ENCODE assay signal across 21 cellular contexts in genomic region chr2:109388018-109388417, GRCh38.
"Had no signal": no experiment of that assay in that cellular context is flagged by ENCODE, and none has a peak within 500 bp of the region (broad histone marks: within the 10 kb centered on the region; RNA-seq: fewer than 3 reads in every experiment).

No MANE protein-coding gene starts in this region.

- H3K4me3 ChIP-seq: esophagus squamous epithelium, gastroesophageal sphincter, left ventricle myocardium inferior, lower lobe of right lung, suprapubic skin, thyroid gland, upper lobe of left lung, uterus had no signal

- DNase-seq: effector memory CD8-positive, alpha-beta T cell; esophagus squamous epithelium; foreskin fibroblast; immature natural killer cell; left cardiac atrium; left ventricle myocardium inferior; midbrain; small intestine; stimulated activated CD4-positive, alpha-beta T cell treated with anti-CD3 and anti-CD28 coated beads, Interleukin-12 subunit alpha, Interleukin-12 subunit beta, amount 100 ng/mL, for 4 hours; stimulated activated naive CD8-positive, alpha-beta T cell treated with anti-CD3 and anti-CD28 coated beads, Interleukin-15, Interleukin-2, amounts not matched to agents 100 U/mL and 50 U/mL, for 24 hours; thyroid gland; upper lobe of left lung; uterus had no signal

- H3K27ac ChIP-seq: esophagus squamous epithelium, gastroesophageal sphincter, left ventricle myocardium inferior, lower lobe of right lung, suprapubic skin, thyroid gland, upper lobe of left lung, uterus had no signal

- H3K4me3 Mint-ChIP-seq: dendritic cell treated with granulocyte-macrophage colony-stimulating factor and Interleukin-4, amounts not matched to agents 40 ng/mL and 50 ng/mL, for 4 days; effector memory CD8-positive, alpha-beta T cell; immature natural killer cell; memory B cell; natural killer cell treated with Interleukin-12 subunit alpha and Interleukin-12 subunit beta and Interleukin-15 and Interleukin-18, amount 100 ng/mL, for 72 hours had no signal

- H3K27ac Mint-ChIP-seq: dendritic cell treated with granulocyte-macrophage colony-stimulating factor and Interleukin-4, amounts not matched to agents 40 ng/mL and 50 ng/mL, for 4 days; effector memory CD8-positive, alpha-beta T cell; memory B cell; natural killer cell treated with Interleukin-12 subunit alpha and Interleukin-12 subunit beta and Interleukin-15 and Interleukin-18, amount 100 ng/mL, for 72 hours had no signal

- H3K9me3 ChIP-seq: esophagus squamous epithelium, gastroesophageal sphincter, left ventricle myocardium inferior, lower lobe of right lung, suprapubic skin, thyroid gland, upper lobe of left lung, uterus had no signal

- H3K27me3 ChIP-seq: esophagus squamous epithelium, gastroesophageal sphincter, suprapubic skin, thyroid gland, upper lobe of left lung, uterus had no signal

- FAIRE-seq: colon, keratinocyte, small intestine had no signal

- H3K36me3 Mint-ChIP-seq: memory B cell; natural killer cell treated with Interleukin-12 subunit alpha and Interleukin-12 subunit beta and Interleukin-15 and Interleukin-18, amount 100 ng/mL, for 72 hours had no signal

- H3K9me3 Mint-ChIP-seq: dendritic cell treated with granulocyte-macrophage colony-stimulating factor and Interleukin-4, amounts not matched to agents 40 ng/mL and 50 ng/mL, for 4 days; effector memory CD8-positive, alpha-beta T cell; immature natural killer cell; natural killer cell treated with Interleukin-12 subunit alpha and Interleukin-12 subunit beta and Interleukin-15 and Interleukin-18, amount 100 ng/mL, for 72 hours had no signal

- H3K36me3 ChIP-seq: esophagus squamous epithelium, gastroesophageal sphincter, left ventricle myocardium inferior, lower lobe of right lung, suprapubic skin, thyroid gland, upper lobe of left lung, uterus had no signal

- ATAC-seq: effector memory CD8-positive, alpha-beta T cell; gastroesophageal sphincter; left cardiac atrium; lower lobe of right lung; natural killer cell treated with Interleukin-12 subunit alpha and Interleukin-12 subunit beta and Interleukin-15 and Interleukin-18, amount 100 ng/mL, for 72 hours; stimulated activated naive CD8-positive, alpha-beta T cell treated with anti-CD3 and anti-CD28 coated beads, Interleukin-15, Interleukin-2, amounts not matched to agents 100 U/mL and 50 U/mL, for 24 hours had no signal

- H3K4me1 ChIP-seq: uterus had no signal

- H3K4me1 Mint-ChIP-seq: memory B cell had no signal
